In the genomic region with DNA sequence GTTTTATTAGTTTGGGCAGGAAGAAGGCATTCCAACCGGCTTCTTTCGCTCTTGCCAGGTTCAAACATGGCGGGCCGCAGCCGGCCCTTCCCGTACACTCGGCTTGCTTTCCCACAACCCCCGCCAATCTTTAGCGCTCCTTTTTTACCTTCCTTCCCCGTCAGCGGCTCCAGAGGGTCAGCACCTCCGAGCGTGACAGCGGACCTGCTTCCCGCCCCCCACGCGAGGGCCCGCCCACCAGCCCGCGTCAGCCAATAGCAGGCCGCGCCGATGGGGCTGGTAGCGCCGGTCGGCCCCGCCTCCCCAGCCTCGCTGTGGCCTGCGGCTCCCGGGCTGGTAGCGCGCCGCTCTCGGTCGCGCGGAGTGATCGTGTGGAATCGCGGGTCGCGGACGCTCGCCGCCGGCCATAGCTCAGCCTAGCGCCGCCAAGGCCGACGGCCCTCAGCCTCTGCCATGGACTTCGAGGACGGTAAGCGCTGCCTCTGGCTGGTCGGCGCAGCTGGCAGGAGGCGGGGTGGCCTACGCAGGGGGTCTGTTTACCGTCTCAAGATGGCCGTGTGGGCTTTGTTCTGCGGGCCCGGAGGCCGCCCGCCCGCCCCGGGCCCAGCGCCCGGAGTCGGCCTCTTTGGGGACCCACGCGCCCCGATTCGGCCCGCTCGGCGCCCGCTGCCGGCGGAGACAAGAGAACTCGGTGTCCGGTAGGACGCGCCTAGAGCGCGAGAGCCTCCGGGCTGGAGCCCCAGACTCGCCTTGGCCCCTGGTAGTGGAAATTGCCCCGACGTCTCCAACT, we compare ENCODE assay signal across 8 cellular contexts. TPM values are rescaled to one million over a fixed set of nuclear protein-coding genes. Genes with fewer than 3 reads are reported as not detected.
DNase-seq lines count a peak whose midpoint lies in the region; ATAC-seq, FAIRE-seq and TF ChIP-seq lines count a peak whose summit lies in the region.

A gene with protein sequence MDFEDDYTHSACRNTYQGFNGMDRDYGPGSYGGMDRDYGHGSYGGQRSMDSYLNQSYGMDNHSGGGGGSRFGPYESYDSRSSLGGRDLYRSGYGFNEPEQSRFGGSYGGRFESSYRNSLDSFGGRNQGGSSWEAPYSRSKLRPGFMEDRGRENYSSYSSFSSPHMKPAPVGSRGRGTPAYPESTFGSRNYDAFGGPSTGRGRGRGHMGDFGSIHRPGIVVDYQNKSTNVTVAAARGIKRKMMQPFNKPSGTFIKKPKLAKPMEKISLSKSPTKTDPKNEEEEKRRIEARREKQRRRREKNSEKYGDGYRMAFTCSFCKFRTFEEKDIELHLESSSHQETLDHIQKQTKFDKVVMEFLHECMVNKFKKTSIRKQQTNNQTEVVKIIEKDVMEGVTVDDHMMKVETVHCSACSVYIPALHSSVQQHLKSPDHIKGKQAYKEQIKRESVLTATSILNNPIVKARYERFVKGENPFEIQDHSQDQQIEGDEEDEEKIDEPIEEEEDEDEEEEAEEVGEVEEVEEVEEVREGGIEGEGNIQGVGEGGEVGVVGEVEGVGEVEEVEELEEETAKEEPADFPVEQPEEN (plus strand): TSS at position 306 of the 790 bp plus-strand sequence. CDS start 148 bp downstream, at position 454.

- H3K27ac ChIP-seq in right atrium auricular region (peak within 1 kb of the TSS; percentile 97 to 98), psoas muscle (peak within 1 kb of the TSS; percentile 95)

- TF ChIP-seq CTCF in right atrium auricular region (IDR thresholded peaks at IDR 0.05) (no peak), psoas muscle (IDR thresholded peaks at IDR 0.05) (no peak)

- H3K4me1 ChIP-seq in right atrium auricular region (peaks cover 0 to 25% of the 10 kb centered on the region in 2 donors), psoas muscle (peaks cover 31% of the 10 kb centered on the region)

- H3K9me3 ChIP-seq in T-helper 17 cell (ENCODE audit: control insufficient read depth, low read length, poor library complexity, severe bottlenecking) = no peaks in the 10 kb centered on the region
- H3K9me3 ChIP-seq in right atrium auricular region = no peaks in the 10 kb centered on the region
- H3K9me3 ChIP-seq in psoas muscle = no peaks in the 10 kb centered on the region

- ATAC-seq in HG02884 (IDR thresholded peaks at IDR 0.05; ENCODE audit: unreplicated experiment) = peak; percentile 93
- peak; percentile 97 for ATAC-seq in T-helper 17 cell
- peak; percentile 98 to 99 (median 98) for ATAC-seq in psoas muscle

- FAIRE-seq in urothelium cell line (lab: Jason Lieb, UNC) = peak; percentile 90

- peak; percentile 98 for TF ChIP-seq POLR2A in GM15510 (IDR thresholded peaks at IDR 0.05; ENCODE audit: borderline replicate concordance, extremely low read depth, insufficient read length)

- intact Hi-C loops in psoas muscle (cut with DNase I) = loop anchor here in 1 of 2 donors (5.0 kb wide), 2 partner anchors 78 to 173 kb away; a partner anchor contains a TSS

- peak within 1 kb of the TSS; percentile 96 for H3K27ac Mint-ChIP-seq in T-helper 17 cell

- peaks cover 28% of the 10 kb centered on the region for H3K4me1 Mint-ChIP-seq in T-helper 17 cell

- H3K4me3 ChIP-seq in right atrium auricular region (peak within 1 kb of the TSS; percentile 80 to 89), psoas muscle (peak within 1 kb of the TSS; percentile 89)

- WGBS in psoas muscle, 3 donors = 0 to 1% (median 0%) methylated on average over 60 to 88 of the region's 88 CpGs

- H3K36me3 ChIP-seq in right atrium auricular region = no peaks in the 10 kb centered on the region
- H3K36me3 ChIP-seq in psoas muscle (ENCODE audit: insufficient read depth in 1 of 2, low read depth in 1 of 2) = peaks cover 0 to 15% of the 10 kb centered on the region in 2 donors

- H3K27me3 ChIP-seq in right atrium auricular region = no peaks in the 10 kb centered on the region
- H3K27me3 ChIP-seq in psoas muscle (ENCODE audit: insufficient read depth in 3 of 3, low read length in 2 of 3) = no peaks in the 10 kb centered on the region

- DNase-seq in NCI-H146 treated with DMSO at 0.1 percent for 48 hours (lab: John Stamatoyannopoulos, UW; ENCODE audit: unreplicated experiment) (peak; percentile 91), T-helper 17 cell (peak; percentile 93 to 96 (median 95)), amygdala (lab: John Stamatoyannopoulos, UW) (peak; percentile 44 to 95 (median 87)), right atrium auricular region (ENCODE audit: low spot score) (peak; percentile 93), psoas muscle (peak; percentile 97), urothelium cell line (ENCODE audit: low spot score) (peak; percentile 99)

- peaks cover 12% of the 10 kb centered on the region for H3K27me3 Mint-ChIP-seq in T-helper 17 cell

- H3K4me3 Mint-ChIP-seq in T-helper 17 cell = peak within 1 kb of the TSS; percentile 97

- peaks cover 2% of the 10 kb centered on the region for H3K36me3 Mint-ChIP-seq in T-helper 17 cell (ENCODE audit: low read depth)

RNA-seq across cellular contexts. Expression of the gene that starts here (rescaled TPM):
- 10 to 100 TPM; 35.5 to 46.2 TPM for total RNA-seq in T-helper 17 cell
- total RNA-seq in right atrium auricular region = 1 to 10 TPM; 5.3 to 7.3 TPM
- total RNA-seq in psoas muscle = 10 to 100 TPM in 2 of 4 donors, 1 to 10 TPM in 2; 5.9 to 16.0 (median 10.7) TPM
- polyA plus RNA-seq in psoas muscle = 10 to 100 TPM in 1 of 3 donors, 1 to 10 TPM in 2; 8.5 to 13.1 (median 10.0) TPM

Comparison
In these comparisons a context has a peak if more than half of its experiments do, and no peak if none do; other contexts are left out.
1. Peak in every context shown above with its lines: DNase-seq, ATAC-seq, H3K4me3 ChIP-seq and H3K27ac ChIP-seq.